ENCODE assay signal across 8 cellular contexts in genomic region chr4:40856836-40857362, GRCh38.
DNase-seq lines count a peak whose midpoint lies in the region; ATAC-seq and TF ChIP-seq lines count a peak whose summit lies in the region.

No MANE protein-coding gene starts in this region.

- peaks cover 0 to 6% (median 0%) of the 10 kb centered on the region in 3 experiments for H3K27me3 ChIP-seq in neuronal stem cell (ENCODE audit: control insufficient read depth in 3 of 3, insufficient read depth in 3 of 3, low read depth in 1 of 3, low read length in 3 of 3)
- H3K27me3 ChIP-seq in thymus (ENCODE audit: control insufficient read depth, insufficient read depth) = peaks cover 14% of the 10 kb centered on the region

- no peak overlapping the region for H4K8ac ChIP-seq in neuronal stem cell (ENCODE audit: low read depth, low read length)

- H3K36me3 ChIP-seq in neuronal stem cell (replicated peaks in 1 of 2; ENCODE audit: control insufficient read depth in 2 of 2, insufficient read depth in 2 of 2, low read length in 2 of 2) (peaks cover 8 to 15% of the 10 kb centered on the region in 2 donors), thymus (ENCODE audit: control insufficient read depth, insufficient read depth) (no peaks in the 10 kb centered on the region)

- peak overlapping the region; percentile 74 for H3K4me2 ChIP-seq in neuronal stem cell (ENCODE audit: insufficient read depth, low read length, poor library complexity, severe bottlenecking)

- peak overlapping the region; percentile 99 for H2AFZ ChIP-seq in neuronal stem cell (ENCODE audit: low read length)

- peak overlapping the region; percentile 40 for H3K4me3 ChIP-seq in fibroblast of villous mesenchyme (ENCODE audit: low read depth, low read length)
- H3K4me3 ChIP-seq in neuronal stem cell (ENCODE audit: low read length in 2 of 2) = peak overlapping the region; percentile 90 to 96
- H3K4me3 ChIP-seq in thymus (ENCODE audit: low read length) = peak overlapping the region; percentile 44

- H2AK5ac ChIP-seq in neuronal stem cell (ENCODE audit: low read depth, low read length) = peak overlapping the region; percentile 78

- TF ChIP-seq CTCF in fibroblast of villous mesenchyme (IDR thresholded peaks at IDR 0.05; ENCODE audit: insufficient read depth, low read depth, low read length) = no peak

- H3K9me3 ChIP-seq in neuronal stem cell (replicated peaks in 1 of 2; ENCODE audit: control insufficient read depth in 2 of 2, insufficient read depth in 1 of 2, low read depth in 1 of 2, low read length in 2 of 2) (no peaks in the 10 kb centered on the region), thymus (ENCODE audit: control insufficient read depth) (no peaks in the 10 kb centered on the region)

- peak overlapping the region; percentile 85 for H2BK120ac ChIP-seq in neuronal stem cell (ENCODE audit: low read depth, low read length)

- peak overlapping the region; percentile 97 for H3K9ac ChIP-seq in neuronal stem cell (ENCODE audit: low read depth, low read length, poor library complexity)

- H2BK5ac ChIP-seq in neuronal stem cell (ENCODE audit: low read length) = peak overlapping the region; percentile 92

- ATAC-seq in HG03060 (IDR thresholded peaks at IDR 0.05; ENCODE audit: low read depth, unreplicated experiment) = peak; percentile 49

- H3K4me1 Mint-ChIP-seq in activated T-cell treated with anti-CD3 and anti-CD28 coated beads, Interleukin-2, amount 50 U/mL, for 24 hours (ENCODE audit: low read depth) = peaks cover 13% of the 10 kb centered on the region

- peaks cover 80% of the 10 kb centered on the region for H3K27me3 Mint-ChIP-seq in activated T-cell treated with anti-CD3 and anti-CD28 coated beads, Interleukin-2, amount 50 U/mL, for 24 hours

- H3K23ac ChIP-seq in neuronal stem cell (ENCODE audit: low read depth, low read length, poor library complexity) = peak overlapping the region; percentile 77

- H3K27ac Mint-ChIP-seq in activated T-cell treated with anti-CD3 and anti-CD28 coated beads, Interleukin-2, amount 50 U/mL, for 24 hours = no peak overlapping the region

- peak overlapping the region; percentile 66 for H3K4me3 Mint-ChIP-seq in activated T-cell treated with anti-CD3 and anti-CD28 coated beads, Interleukin-2, amount 50 U/mL, for 24 hours

- no peaks in the 10 kb centered on the region for H3K36me3 Mint-ChIP-seq in activated T-cell treated with anti-CD3 and anti-CD28 coated beads, Interleukin-2, amount 50 U/mL, for 24 hours (ENCODE audit: low read depth)

- H3K27ac ChIP-seq in neuronal stem cell (replicated peaks; ENCODE audit: low read length) (peak overlapping the region; percentile 25), thymus (ENCODE audit: low read depth) (no peak overlapping the region)

- H3K4me1 ChIP-seq in neuronal stem cell (ENCODE audit: control insufficient read depth in 2 of 2, insufficient read depth in 1 of 2, low read depth in 1 of 2, low read length in 2 of 2) (peaks cover 0 to 3% of the 10 kb centered on the region in 2 donors), thymus (ENCODE audit: control insufficient read depth, insufficient read depth, low read length) (peaks cover 6% of the 10 kb centered on the region)

- no peaks in the 10 kb centered on the region for H3K9me3 Mint-ChIP-seq in activated T-cell treated with anti-CD3 and anti-CD28 coated beads, Interleukin-2, amount 50 U/mL, for 24 hours

- no CpG with 5 or more reads among the region's 51 CpGs for WGBS in neuronal stem cell (ENCODE audit: extremely low coverage in 2 of 2, insufficient read length in 2 of 2, insufficient replicate concordance in 1 of 2), 2 donors
- 2% methylated on average over 51 of the region's 51 CpGs for WGBS in thymus

- H3K14ac ChIP-seq in neuronal stem cell (ENCODE audit: low read length) = peak overlapping the region; percentile 97

- peak overlapping the region; percentile 64 for H4K91ac ChIP-seq in neuronal stem cell (ENCODE audit: low read depth, low read length, poor library complexity)

- H2BK15ac ChIP-seq in neuronal stem cell (ENCODE audit: low read length) = peak overlapping the region; percentile 83

- peak overlapping the region; percentile 100 for H3K18ac ChIP-seq in neuronal stem cell (ENCODE audit: low read length)

- peaks cover 2% of the 10 kb centered on the region for H3K79me1 ChIP-seq in neuronal stem cell (ENCODE audit: low read depth, low read length)

- peak overlapping the region; percentile 16 for H2BK12ac ChIP-seq in neuronal stem cell (ENCODE audit: low read length)

- peak; percentile 78 for DNase-seq in NCI-H1436 (lab: John Stamatoyannopoulos, UW)
- no peak for DNase-seq in NCI-H1436 treated with DMSO at 0.1 percent for 48 hours (lab: John Stamatoyannopoulos, UW)
- peak; percentile 92 for DNase-seq in NCI-H69 (lab: John Stamatoyannopoulos, UW)
- DNase-seq in activated T-cell treated with anti-CD3 and anti-CD28 coated beads, Interleukin-2, amount 50 U/mL, for 24 hours = peak; percentile 73
- DNase-seq in fibroblast of villous mesenchyme (ENCODE audit: low read depth) = peak; percentile 57
- peak; percentile 64 for DNase-seq in neuronal stem cell (ENCODE audit: low spot score)

- peak overlapping the region; percentile 8 for H3K4ac ChIP-seq in neuronal stem cell (ENCODE audit: low read length)

Comparison
In these comparisons a context has a peak if more than half of its experiments do, and no peak if none do; other contexts are left out.
1. H3K4me3 ChIP-seq: peak in every context shown above with its lines; median percentile 93 in neuronal stem cell; 44 in thymus; 40 in fibroblast of villous mesenchyme.